ENCODE assay signal across 16 cellular contexts in the genomic region with DNA sequence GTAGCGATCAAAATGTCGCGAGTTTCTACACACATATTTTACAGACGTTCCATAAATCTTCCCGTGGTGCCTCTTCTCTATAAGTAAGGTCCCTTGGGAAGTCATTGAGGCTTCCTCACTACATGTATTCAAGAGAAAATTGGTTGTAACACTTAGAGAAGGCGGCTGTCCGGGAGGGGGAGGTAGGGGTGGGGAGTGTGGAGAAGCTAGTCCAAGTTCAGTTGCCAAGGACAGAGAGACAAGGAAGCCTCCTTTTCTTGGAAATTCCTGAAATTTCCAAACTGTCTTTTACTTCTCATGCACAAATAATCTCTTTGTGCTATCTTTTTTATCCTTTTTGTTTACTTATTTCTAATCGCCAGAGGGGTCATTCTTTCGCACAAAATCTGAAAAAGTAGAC. TPM values are rescaled to one million over a fixed set of nuclear protein-coding genes. Genes with fewer than 3 reads are reported as not detected.
DNase-seq lines count a peak whose midpoint lies in the region; ATAC-seq and TF ChIP-seq lines count a peak whose summit lies in the region.
"Had no signal": no experiment of that assay in that cellular context is flagged by ENCODE, and none has a peak within 500 bp of the region (broad histone marks: within the 10 kb centered on the region; RNA-seq: fewer than 3 reads in every experiment).

No MANE protein-coding gene starts in this region.

- CTCF ChIA-PET in HEK293T (lab: Yijun Ruan, JAX) = no interaction called here

- intact Hi-C loops in testis (cut with DNase I; ENCODE audit: low total_unique reads) = no loop called here

- no peaks in the 10 kb centered on the region for H3K36me3 ChIP-seq in testis (ENCODE audit: low read depth, missing control alignments)
- H3K36me3 ChIP-seq: adrenal gland, SJSA1, thoracic aorta had no signal

- H3K4me3 ChIP-seq in fibroblast of villous mesenchyme (ENCODE audit: low read depth, low read length) (no peak overlapping the region), testis (no peak overlapping the region)
- H3K4me3 ChIP-seq: adrenal gland, SJSA1, skin epidermis, thoracic aorta had no signal

- no peak for ATAC-seq in GM18873 (IDR thresholded peaks at IDR 0.05; ENCODE audit: low FRiP score, unreplicated experiment)
- ATAC-seq: activated T-helper 17 cell treated with anti-CD3 and anti-CD28 coated beads, Interleukin-2, amount 50 U/mL, for 72 hours; left lobe of liver had no signal

- TF ChIP-seq CTCF in fibroblast of villous mesenchyme (IDR thresholded peaks at IDR 0.05; ENCODE audit: insufficient read depth, low read depth, low read length) (no peak), testis (IDR thresholded peaks at IDR 0.05) (no peak)

- H3K4me1 ChIP-seq in testis = peaks cover 36% of the 10 kb centered on the region

- H3K27ac ChIP-seq in testis = no peak overlapping the region
- H3K27ac ChIP-seq: adrenal gland, SJSA1, thoracic aorta had no signal

- POLR2A ChIA-PET in HEK293T (lab: Yijun Ruan, JAX) = no interaction called here

- 35 to 41% methylated on average over 9 of the region's 9 CpGs for WGBS in testis, 2 donors

- DNase-seq in HEK293T (ENCODE audit: extremely low spot score) = no peak
- DNase-seq in NCI-H69 (lab: John Stamatoyannopoulos, UW) = peak; percentile 76
- peak; percentile 31 for DNase-seq in fibroblast of villous mesenchyme (ENCODE audit: low read depth)
- peak; percentile 66 for DNase-seq in testis
- no peak for DNase-seq in OCI-M1 (lab: John Stamatoyannopoulos, UW)
- DNase-seq in amygdala (lab: John Stamatoyannopoulos, UW) = no peak
- DNase-seq: activated CD4-positive, CD25-positive, alpha-beta regulatory T cell treated with anti-CD3 and anti-CD28 coated beads, Interleukin-2, amount 50 U/mL, for 72 hours; adrenal gland; central memory CD4-positive, alpha-beta T cell; NCI-H510A had no signal

- no peak for TF ChIP-seq POLR2A in testis (IDR thresholded peaks at IDR 0.05)

- no peaks in the 10 kb centered on the region for H3K27me3 ChIP-seq in testis
- H3K27me3 ChIP-seq: adrenal gland, SJSA1 had no signal

- no peaks in the 10 kb centered on the region for H3K9me3 ChIP-seq in testis
- H3K9me3 ChIP-seq: adrenal gland, SJSA1, thoracic aorta had no signal

TF ChIP-seq in HEK293T, 16 proteins besides CTCF, POLR2A, EP300 and RAD21:
- TF ChIP-seq TARDBP (IDR thresholded peaks at IDR 0.05) = no peak
- TF ChIP-seq, protein P1, sequence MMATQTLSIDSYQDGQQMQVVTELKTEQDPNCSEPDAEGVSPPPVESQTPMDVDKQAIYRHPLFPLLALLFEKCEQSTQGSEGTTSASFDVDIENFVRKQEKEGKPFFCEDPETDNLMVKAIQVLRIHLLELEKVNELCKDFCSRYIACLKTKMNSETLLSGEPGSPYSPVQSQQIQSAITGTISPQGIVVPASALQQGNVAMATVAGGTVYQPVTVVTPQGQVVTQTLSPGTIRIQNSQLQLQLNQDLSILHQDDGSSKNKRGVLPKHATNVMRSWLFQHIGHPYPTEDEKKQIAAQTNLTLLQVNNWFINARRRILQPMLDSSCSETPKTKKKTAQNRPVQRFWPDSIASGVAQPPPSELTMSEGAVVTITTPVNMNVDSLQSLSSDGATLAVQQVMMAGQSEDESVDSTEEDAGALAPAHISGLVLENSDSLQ (IDR thresholded peaks at IDR 0.05) = 0 out of 2 replicates have a peak, but pooled peaks have one; percentile 9

RNA-seq across cellular contexts. Expression of a gene that starts 45.0 kb away (rescaled TPM):
- total RNA-seq in fibroblast of villous mesenchyme (0.32 and 0.43 TPM in 2 replicates), testis (1 to 10 TPM; 1.0 to 1.5 TPM)
- polyA plus RNA-seq in testis (ENCODE audit: insufficient read depth, low read depth, low replicate concordance) = 2.1 TPM
- total RNA-seq: left lobe of liver had no signal

Comparison
In these comparisons a context has a peak if more than half of its experiments do, and no peak if none do; other contexts are left out.
1. DNase-seq: peak in NCI-H69 (single experiment), fibroblast of villous mesenchyme (single experiment) and testis (single experiment); none in HEK293T (single experiment), OCI-M1 (single experiment) and amygdala (0 of 56).